Comparison of ENCODE assay signal across 1 cellular context in the genomic region with DNA sequence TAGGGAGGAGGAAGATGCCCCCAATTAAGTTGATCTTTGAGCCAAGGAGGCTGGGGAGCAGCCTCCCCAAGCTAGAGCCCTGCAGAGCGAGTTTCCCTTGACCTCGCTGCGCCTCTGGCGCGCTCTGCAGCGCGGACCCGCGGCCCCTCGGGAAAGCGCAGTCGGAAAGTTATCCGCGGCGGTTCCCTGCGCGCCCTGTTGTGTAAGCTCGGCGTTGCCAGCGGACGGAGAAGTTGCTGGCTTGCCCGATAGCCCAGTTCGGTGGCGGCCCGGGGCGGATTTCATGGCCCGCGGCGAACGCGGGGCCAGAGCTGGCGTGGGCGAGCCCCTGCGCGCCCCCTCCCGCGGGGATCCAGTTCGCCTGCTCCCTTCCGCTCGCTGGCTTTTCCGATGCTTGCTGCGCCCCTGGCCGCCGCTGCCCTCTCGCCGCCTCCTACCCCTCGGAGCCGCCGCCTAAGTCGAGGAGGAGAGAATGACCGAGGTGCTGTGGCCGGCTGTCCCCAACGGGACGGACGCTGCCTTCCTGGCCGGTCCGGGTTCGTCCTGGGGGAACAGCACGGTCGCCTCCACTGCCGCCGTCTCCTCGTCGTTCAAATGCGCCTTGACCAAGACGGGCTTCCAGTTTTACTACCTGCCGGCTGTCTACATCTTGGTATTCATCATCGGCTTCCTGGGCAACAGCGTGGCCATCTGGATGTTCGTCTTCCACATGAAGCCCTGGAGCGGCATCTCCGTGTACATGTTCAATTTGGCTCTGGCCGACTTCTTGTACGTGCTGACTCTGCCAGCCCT.
TF ChIP-seq lines count a peak whose summit lies in the region.

No MANE protein-coding gene starts in this region.

TF ChIP-seq in SK-N-SH, 30 proteins besides CTCF, POLR2A, EP300 and RAD21 (continued from another document):
- TF ChIP-seq, protein P1, sequence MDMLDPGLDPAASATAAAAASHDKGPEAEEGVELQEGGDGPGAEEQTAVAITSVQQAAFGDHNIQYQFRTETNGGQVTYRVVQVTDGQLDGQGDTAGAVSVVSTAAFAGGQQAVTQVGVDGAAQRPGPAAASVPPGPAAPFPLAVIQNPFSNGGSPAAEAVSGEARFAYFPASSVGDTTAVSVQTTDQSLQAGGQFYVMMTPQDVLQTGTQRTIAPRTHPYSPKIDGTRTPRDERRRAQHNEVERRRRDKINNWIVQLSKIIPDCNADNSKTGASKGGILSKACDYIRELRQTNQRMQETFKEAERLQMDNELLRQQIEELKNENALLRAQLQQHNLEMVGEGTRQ (IDR thresholded peaks at IDR 0.05; ENCODE audit: borderline replicate concordance, low read depth, low read length), result no peak
- TF ChIP-seq SMC3 (IDR thresholded peaks at IDR 0.05; ENCODE audit: low read depth, low read length), result no peak
- no peak for TF ChIP-seq USF1 (IDR thresholded peaks at IDR 0.05; ENCODE audit: borderline replicate concordance, low read depth)
- TF ChIP-seq TAF1 (IDR thresholded peaks at IDR 0.05; ENCODE audit: borderline replicate concordance, low read depth, low read length), result no peak
- TF ChIP-seq RCOR1 (IDR thresholded peaks at IDR 0.05; ENCODE audit: low read length), result no peak
- TF ChIP-seq POLR2AphosphoS5 (IDR thresholded peaks at IDR 0.05; ENCODE audit: low read depth, low read length), result no peak
- no peak for TF ChIP-seq FOSL2 (IDR thresholded peaks at IDR 0.05; ENCODE audit: borderline replicate concordance, low read depth)
- TF ChIP-seq MEF2A (IDR thresholded peaks at IDR 0.05; ENCODE audit: borderline replicate concordance, low read depth), result no peak
